Comparison of ENCODE assay signal across 7 cellular contexts in genomic region chr15:41559239-41559488, GRCh38. TPM values are rescaled to one million over a fixed set of nuclear protein-coding genes. Genes with fewer than 3 reads are reported as not detected.
DNase-seq lines count a peak whose midpoint lies in the region; ATAC-seq and TF ChIP-seq lines count a peak whose summit lies in the region.

No MANE protein-coding gene starts in this region.

- H3K27me3 ChIP-seq in KMS-11 (ENCODE audit: insufficient read depth, low read depth) (no peaks in the 10 kb centered on the region), lower lobe of right lung (ENCODE audit: low read depth) (peaks cover 8% of the 10 kb centered on the region), thyroid gland (no peaks in the 10 kb centered on the region)

- peak overlapping the region; percentile 73 for H2AFZ ChIP-seq in KMS-11 (ENCODE audit: low read depth)

- H3K4me3 ChIP-seq in KMS-11 (IDR thresholded peaks at IDR 0.05; ENCODE audit: insufficient read depth, low read depth, low read length): no peak overlapping the region
- H3K4me3 ChIP-seq in cardiac fibroblast (replicated peaks in 1 of 2; ENCODE audit: low read depth in 2 of 2, low read length in 2 of 2): peak overlapping the region; percentile 53 to 76
- H3K4me3 ChIP-seq in lower lobe of right lung: peak overlapping the region; percentile 61
- peak overlapping the region in 2 of 3 donors; percentile 27 to 39 for H3K4me3 ChIP-seq in thyroid gland (replicated peaks in 1 of 3)

- peak overlapping the region; percentile 61 for H3K9ac ChIP-seq in KMS-11

- no peaks in the 10 kb centered on the region for H3K79me2 ChIP-seq in KMS-11 (ENCODE audit: insufficient read depth, low read depth)

- H4K20me1 ChIP-seq in KMS-11 (ENCODE audit: insufficient read depth): no peaks in the 10 kb centered on the region

- no peak overlapping the region for H3K27ac ChIP-seq in KMS-11
- H3K27ac ChIP-seq in lower lobe of right lung: peak overlapping the region; percentile 56
- no peak overlapping the region for H3K27ac ChIP-seq in thyroid gland

- H3K4me2 ChIP-seq in KMS-11: peak overlapping the region; percentile 97; the same call in 1 of the 2 replicates

- intact Hi-C loops in lower lobe of right lung (cut with DNase I) (no loop called here), thyroid gland (cut with DNase I) (no loop called here)

- H3K9me3 ChIP-seq in lower lobe of right lung: no peaks in the 10 kb centered on the region
- H3K9me3 ChIP-seq in thyroid gland: no peaks in the 10 kb centered on the region

- ATAC-seq in lower lobe of right lung: no peak
- ATAC-seq in HG03520 (IDR thresholded peaks at IDR 0.05; ENCODE audit: unreplicated experiment): no peak
- ATAC-seq in HG03196 (IDR thresholded peaks at IDR 0.05; ENCODE audit: unreplicated experiment): no peak

- peaks cover 21% of the 10 kb centered on the region for H3K4me1 ChIP-seq in KMS-11 (ENCODE audit: low read depth, poor library complexity, severe bottlenecking)
- peaks cover 40% of the 10 kb centered on the region for H3K4me1 ChIP-seq in lower lobe of right lung
- H3K4me1 ChIP-seq in thyroid gland: peaks cover 12 to 20% of the 10 kb centered on the region in 2 donors

- DNase-seq in cardiac fibroblast (ENCODE audit: low read depth in 2 of 2): no peak
- no peak for DNase-seq in lower lobe of right lung
- no peak for DNase-seq in thyroid gland
- DNase-seq in NCI-H1436 treated with DMSO at 0.1 percent for 48 hours (lab: John Stamatoyannopoulos, UW): no peak

- TF ChIP-seq CTCF in KMS-11 (conservative IDR thresholded peaks at IDR 0.05; ENCODE audit: low read depth, low read length) (no peak), cardiac fibroblast (IDR thresholded peaks at IDR 0.05; ENCODE audit: low read depth, low read length) (no peak), lower lobe of right lung (IDR thresholded peaks at IDR 0.05) (no peak), thyroid gland (IDR thresholded peaks at IDR 0.05) (no peak)

- TF ChIP-seq POLR2A in thyroid gland (IDR thresholded peaks at IDR 0.05): no peak

- no peaks in the 10 kb centered on the region for H3K36me3 ChIP-seq in KMS-11 (ENCODE audit: insufficient read depth)
- H3K36me3 ChIP-seq in lower lobe of right lung: no peaks in the 10 kb centered on the region
- no peaks in the 10 kb centered on the region for H3K36me3 ChIP-seq in thyroid gland

- no CpG with 5 or more reads among the region's 35 CpGs for WGBS in thyroid gland, 2 donors

RNA-seq across cellular contexts. Expression of gene TYRO3, which starts 0.2 kb away (rescaled TPM):
- total RNA-seq in lower lobe of right lung: 17.3 TPM
- total RNA-seq in thyroid gland: 1 to 10 TPM; 1.6 to 4.4 (median 3.4) TPM

RNA-seq across cellular contexts. Expression of gene RPAP1, which starts 15.1 kb away (rescaled TPM):
- total RNA-seq in lower lobe of right lung (28.5 TPM), thyroid gland (10 to 100 TPM; 11.3 to 31.8 (median 19.0) TPM)

RNA-seq across cellular contexts. Expression of gene LTK, which starts 45.5 kb away (rescaled TPM):
- total RNA-seq in lower lobe of right lung (25.9 TPM), thyroid gland (under 1 TPM in 3 of 4 donors, not detected in 1; 0.13 to 0.79 (median 0.22) TPM)

Comparison
In these comparisons a context has a peak if more than half of its experiments do, and no peak if none do; other contexts are left out.
1. RNA of gene LTK, which starts 45.5 kb away (total RNA-seq): 25.9 TPM in lower lobe of right lung (single experiment); 0.13 to 0.79 TPM in thyroid gland; every median in the first group is over 10 times any median in the second.